In genomic region chr9:81562221-81563019, GRCh38 we compare ENCODE assay signal across 11 cellular contexts.
DNase-seq lines count a peak whose midpoint lies in the region; ATAC-seq and TF ChIP-seq lines count a peak whose summit lies in the region.
"Had no signal": no experiment of that assay in that cellular context is flagged by ENCODE, and none has a peak within 500 bp of the region (broad histone marks: within the 10 kb centered on the region; RNA-seq: fewer than 3 reads in every experiment).

No MANE protein-coding gene starts in this region.

- TF ChIP-seq CTCF in brain microvascular endothelial cell (IDR thresholded peaks at IDR 0.05; ENCODE audit: low read depth, low read length, missing control alignments): no peak

- H3K4me2 ChIP-seq in skeletal muscle satellite cell (ENCODE audit: low read length): peak overlapping the region; percentile 4

- in situ Hi-C loops in brain microvascular endothelial cell (cut with HindIII; ENCODE audit: low pct_ligation_motif_present, low sequenced_read_pairs): no loop called here

- H3K4me1 ChIP-seq in skeletal muscle satellite cell (ENCODE audit: control insufficient read depth, insufficient read depth, low read length): peaks cover 42% of the 10 kb centered on the region

- H3K4me3 ChIP-seq in brain microvascular endothelial cell (ENCODE audit: low read depth, low read length) (no peak overlapping the region), skeletal muscle satellite cell (ENCODE audit: low read length) (no peak overlapping the region)

- H3K27ac ChIP-seq in brain microvascular endothelial cell: no peak overlapping the region

- H3K36me3 ChIP-seq in brain microvascular endothelial cell (replicated peaks) (no peaks in the 10 kb centered on the region), skeletal muscle satellite cell (ENCODE audit: insufficient read depth, low read length) (no peaks in the 10 kb centered on the region)

- H3K9ac ChIP-seq in skeletal muscle satellite cell (ENCODE audit: low read depth, low read length): no peak overlapping the region

- ATAC-seq in GM18498 (IDR thresholded peaks at IDR 0.05; ENCODE audit: unreplicated experiment) (no peak), GM18858 (IDR thresholded peaks at IDR 0.05; ENCODE audit: unreplicated experiment) (no peak)
- ATAC-seq: activated CD8-positive, alpha-beta T cell treated with anti-CD3 and anti-CD28 coated beads for 36 hours had no signal

- H3K27me3 ChIP-seq in brain microvascular endothelial cell (replicated peaks) (no peaks in the 10 kb centered on the region), skeletal muscle satellite cell (ENCODE audit: control insufficient read depth, insufficient read depth, low read length) (no peaks in the 10 kb centered on the region)

- no peaks in the 10 kb centered on the region for H3K9me3 ChIP-seq in skeletal muscle satellite cell (replicated peaks; ENCODE audit: low read length)

- DNase-seq in HS-27A (ENCODE audit: low read depth): peak; percentile 92
- peak; percentile 50 for DNase-seq in brain microvascular endothelial cell
- DNase-seq in islet precursor cell: peak; percentile 75
- DNase-seq in NCI-H1436 treated with DMSO at 0.1 percent for 48 hours (lab: John Stamatoyannopoulos, UW): no peak
- no peak for DNase-seq in SHP77 (lab: John Stamatoyannopoulos, UW)
- DNase-seq: activated CD8-positive, alpha-beta T cell treated with anti-CD3 and anti-CD28 coated beads for 36 hours; NCI-H1092; stimulated activated CD4-positive, alpha-beta T cell treated with anti-CD3 and anti-CD28 coated beads, Interleukin-4, amount 100 ng/mL, for 4 hours had no signal

Comparison
In these comparisons a context has a peak if more than half of its experiments do, and no peak if none do; other contexts are left out.
1. DNase-seq: peak in HS-27A (single experiment), brain microvascular endothelial cell (single experiment) and islet precursor cell (single experiment); none in NCI-H1436 treated with DMSO at 0.1 percent for 48 hours (single experiment) and SHP77 (0 of 2).